Comparison of ENCODE assay signal across 33 cellular contexts in genomic region chr3:137347132-137347531, GRCh38.
DNase-seq lines count a peak whose midpoint lies in the region; ATAC-seq, FAIRE-seq and TF ChIP-seq lines count a peak whose summit lies in the region.
"Had no signal": no experiment of that assay in that cellular context is flagged by ENCODE, and none has a peak within 500 bp of the region (broad histone marks: within the 10 kb centered on the region; RNA-seq: fewer than 3 reads in every experiment).

No MANE protein-coding gene starts in this region.

- ATAC-seq in GM12878 (peak; percentile 48; the same call in 2 of the 3 replicates), GM21576 (IDR thresholded peaks at IDR 0.05; ENCODE audit: unreplicated experiment) (no peak)
- ATAC-seq: left ventricle myocardium superior; natural killer cell treated with Interleukin-12 subunit alpha and Interleukin-12 subunit beta and Interleukin-15 and Interleukin-18, amount 100 ng/mL, for 72 hours had no signal

- no peak overlapping the region for H3K56ac ChIP-seq in mesendoderm (ENCODE audit: low read length)

- H3K9me3 Mint-ChIP-seq in CD4-positive, alpha-beta memory T cell = peaks cover 0 to 15% (median 3%) of the 10 kb centered on the region in 8 donors

- RAD21 ChIA-PET in GM12878 (lab: Charles Lee; ENCODE audit: unreplicated experiment) = interaction anchor here (1.7 kb wide), 1 partner anchor 39 kb away, joined by 3 read pairs; no protein-coding TSS in a partner anchor

- no peaks in the 10 kb centered on the region for H3K79me2 ChIP-seq in GM12878 (ENCODE audit: control insufficient read depth, insufficient read depth, low read length)
- H3K79me2 ChIP-seq in mesendoderm (ENCODE audit: control insufficient read depth, insufficient read depth, low read length) = no peaks in the 10 kb centered on the region
- H3K79me2 ChIP-seq: hepatocyte had no signal

- no peak for TF ChIP-seq RAD21 in GM12878 (IDR thresholded peaks at IDR 0.05; ENCODE audit: insufficient read depth, low read depth, low read length)

- H3K4me3 Mint-ChIP-seq in CD4-positive, alpha-beta memory T cell = no peak overlapping the region
- H3K4me3 Mint-ChIP-seq: activated naive CD8-positive, alpha-beta T cell treated with anti-CD3 and anti-CD28 coated beads, Interleukin-2, amount 10 ng/mL, durations not matched to agents 7 days and 5 days; mesothelial cell of epicardium; natural killer cell treated with Interleukin-12 subunit alpha and Interleukin-12 subunit beta and Interleukin-15 and Interleukin-18, amount 100 ng/mL, for 72 hours had no signal

- H3K79me1 ChIP-seq in mesendoderm (ENCODE audit: low read length) = no peaks in the 10 kb centered on the region

- intact Hi-C loops in GM12878 (cut with micrococcal nuclease; ENCODE audit: unreplicated experiment) = loop anchor here (10.0 kb wide), 1 partner anchor 482 kb away; the partner anchor contains the start of gene NCK1
- intact Hi-C loops in CD4-positive, alpha-beta memory T cell (cut with micrococcal nuclease) = no loop called here

- FAIRE-seq in GM12878 (lab: Jason Lieb, UNC) = no peak
- FAIRE-seq: frontal cortex, small intestine had no signal

- H3K4me3 ChIP-seq in GM12864 (ENCODE audit: low read depth, low read length) (no peak overlapping the region), H7 (ENCODE audit: insufficient read depth, low read depth, low read length) (no peak overlapping the region), GM12878 (no peak overlapping the region), mesendoderm (ENCODE audit: low read length) (no peak overlapping the region)
- H3K4me3 ChIP-seq in CD4-positive, alpha-beta memory T cell (ENCODE audit: low read length in 2 of 2) = no peak overlapping the region
- H3K4me3 ChIP-seq: ascending aorta, BLaER1, coronary artery, esophagus muscularis mucosa, hepatocyte, ovary, stomach, tibial nerve had no signal

- no peaks in the 10 kb centered on the region for H3K36me3 Mint-ChIP-seq in CD4-positive, alpha-beta memory T cell
- H3K36me3 Mint-ChIP-seq: activated naive CD8-positive, alpha-beta T cell treated with anti-CD3 and anti-CD28 coated beads, Interleukin-2, amount 10 ng/mL, durations not matched to agents 7 days and 5 days; mesothelial cell of epicardium; natural killer cell treated with Interleukin-12 subunit alpha and Interleukin-12 subunit beta and Interleukin-15 and Interleukin-18, amount 100 ng/mL, for 72 hours had no signal

- H3K27me3 ChIP-seq in H7 (ENCODE audit: control insufficient read depth, insufficient read depth, low read length) (no peaks in the 10 kb centered on the region), GM12878 (replicated peaks in 1 of 2; ENCODE audit: control insufficient read depth in 2 of 2, insufficient read depth in 2 of 2, low read length in 1 of 2) (no peaks in the 10 kb centered on the region), mesendoderm (ENCODE audit: insufficient read depth, low read length, poor library complexity) (no peaks in the 10 kb centered on the region)
- no peaks in the 10 kb centered on the region for H3K27me3 ChIP-seq in CD4-positive, alpha-beta memory T cell (ENCODE audit: insufficient read depth, low read length)
- H3K27me3 ChIP-seq: ascending aorta, BLaER1, esophagus muscularis mucosa, hepatocyte, ovary, stomach, tibial nerve had no signal

- no peak for TF ChIP-seq EP300 in GM12878 (IDR thresholded peaks at IDR 0.05; ENCODE audit: borderline replicate concordance in 1 of 2, control insufficient read depth in 1 of 2, low read depth in 2 of 2, low read length in 2 of 2)

- 13% methylated on average over 2 of the region's 2 CpGs for WGBS in GM12878 (ENCODE audit: insufficient coverage, insufficient replicate concordance, low lambda C conversion rate, missing lambda C conversion rate)
- no CpG with 5 or more reads among the region's 2 CpGs for WGBS in mesendoderm (ENCODE audit: extremely low coverage, insufficient coverage, low lambda C conversion rate)

- no peak overlapping the region for H4K8ac ChIP-seq in mesendoderm (ENCODE audit: low read depth, low read length)

- H3K9ac ChIP-seq in GM12878 (ENCODE audit: control insufficient read depth, insufficient read depth, low read length) (no peak overlapping the region), mesendoderm (ENCODE audit: low read length) (no peak overlapping the region)
- H3K9ac ChIP-seq: BLaER1 had no signal

- H3K27me3 Mint-ChIP-seq in CD4-positive, alpha-beta memory T cell = no peaks in the 10 kb centered on the region
- H3K27me3 Mint-ChIP-seq: activated naive CD8-positive, alpha-beta T cell treated with anti-CD3 and anti-CD28 coated beads, Interleukin-2, amount 10 ng/mL, durations not matched to agents 7 days and 5 days; natural killer cell treated with Interleukin-12 subunit alpha and Interleukin-12 subunit beta and Interleukin-15 and Interleukin-18, amount 100 ng/mL, for 72 hours had no signal

- no peak overlapping the region for H4K5ac ChIP-seq in mesendoderm (ENCODE audit: low read length)

- TF ChIP-seq POLR2A in GM12878 (IDR thresholded peaks at IDR 0.05; ENCODE audit: low read depth, low read length) = no peak

- no peak overlapping the region for H2BK15ac ChIP-seq in mesendoderm (replicated peaks; ENCODE audit: low read depth)

- no peak overlapping the region for H3K18ac ChIP-seq in mesendoderm (ENCODE audit: low read length)

- no peak overlapping the region for H2BK120ac ChIP-seq in mesendoderm (ENCODE audit: low read depth, low read length)

- H2AK5ac ChIP-seq in mesendoderm (ENCODE audit: low read length) = no peak overlapping the region

- H3K36me3 ChIP-seq in H7 (replicated peaks; ENCODE audit: control insufficient read depth, insufficient read depth, low read length) (no peaks in the 10 kb centered on the region), GM12878 (ENCODE audit: control insufficient read depth in 2 of 2, insufficient read depth in 2 of 2, low read length in 1 of 2) (no peaks in the 10 kb centered on the region), mesendoderm (ENCODE audit: control insufficient read depth, insufficient read depth, low read length) (no peaks in the 10 kb centered on the region)
- H3K36me3 ChIP-seq in CD4-positive, alpha-beta memory T cell (ENCODE audit: insufficient read depth, low read length) = no peaks in the 10 kb centered on the region
- H3K36me3 ChIP-seq: ascending aorta, BLaER1, esophagus muscularis mucosa, ovary, stomach, tibial nerve had no signal

- H3K27ac ChIP-seq in GM12878 (ENCODE audit: control insufficient read depth, insufficient read depth) = no peak overlapping the region
- H3K27ac ChIP-seq in mesendoderm (ENCODE audit: low read depth, low read length) = no peak overlapping the region
- no peak overlapping the region for H3K27ac ChIP-seq in CD4-positive, alpha-beta memory T cell (ENCODE audit: low read depth, low read length)
- H3K27ac ChIP-seq: ascending aorta, BLaER1, coronary artery, esophagus muscularis mucosa, hepatocyte, ovary, stomach, tibial nerve had no signal

- H4K20me1 ChIP-seq in GM12878 (ENCODE audit: control insufficient read depth, insufficient read depth) = no peaks in the 10 kb centered on the region
- H4K20me1 ChIP-seq: BLaER1 had no signal

- H3K4me1 ChIP-seq in GM12878 (ENCODE audit: control insufficient read depth, insufficient read depth, low read length) = no peaks in the 10 kb centered on the region; the same call in 1 of the 2 replicates
- H3K4me1 ChIP-seq in mesendoderm (ENCODE audit: control insufficient read depth, low read depth, low read length) = peaks cover 2% of the 10 kb centered on the region
- H3K4me1 ChIP-seq in CD4-positive, alpha-beta memory T cell (ENCODE audit: insufficient read depth, low read length) = no peaks in the 10 kb centered on the region
- H3K4me1 ChIP-seq: ascending aorta, Caco-2, esophagus muscularis mucosa, stomach, tibial nerve had no signal

- POLR2A ChIA-PET in GM12878 (lab: Charles Lee) = interaction anchor here (0.8 kb wide), 1 partner anchor 16 kb away, joined by 3 read pairs; no protein-coding TSS in a partner anchor
- POLR2A ChIA-PET in CD4-positive, alpha-beta memory T cell (lab: Charles Lee; ENCODE audit: partially characterized antibody) = no interaction called here

- H3K4ac ChIP-seq in mesendoderm (ENCODE audit: low read depth, low read length) = no peak overlapping the region

- H3K9me3 ChIP-seq in GM12878 (replicated peaks; ENCODE audit: control insufficient read depth, insufficient read depth, low read length) = peaks cover 9% of the 10 kb centered on the region; the same call in 2 of the 3 replicates
- no peaks in the 10 kb centered on the region for H3K9me3 ChIP-seq in CD4-positive, alpha-beta memory T cell (ENCODE audit: control insufficient read depth in 1 of 2, low read length in 2 of 2)
- H3K9me3 ChIP-seq: ascending aorta, BLaER1, Caco-2, esophagus muscularis mucosa, ovary, stomach, tibial nerve had no signal

- H2AFZ ChIP-seq in GM12878 (ENCODE audit: control insufficient read depth, low read depth, low read length) = no peak overlapping the region
- H2AFZ ChIP-seq: hepatocyte had no signal

- no peak overlapping the region for H3K4me2 ChIP-seq in GM12878 (ENCODE audit: control insufficient read depth, insufficient read depth)
- no peak overlapping the region for H3K4me2 ChIP-seq in mesendoderm (ENCODE audit: low read length)
- H3K4me2 ChIP-seq: BLaER1, hepatocyte had no signal

- no peak overlapping the region for H3K23ac ChIP-seq in mesendoderm (ENCODE audit: low read length)

- H2BK5ac ChIP-seq in mesendoderm (ENCODE audit: low read length) = no peak overlapping the region

- SMC1A ChIA-PET in GM12878 (lab: Charles Lee; ENCODE audit: uncharacterized antibody, unreplicated experiment) = interaction anchor here (1.6 kb wide), 1 partner anchor 11 kb away, joined by 5 read pairs; no protein-coding TSS in a partner anchor

- CTCF ChIA-PET in GM12878 (lab: Yijun Ruan, JAX) = no interaction called here
- CTCF ChIA-PET in CD4-positive, alpha-beta memory T cell (lab: Charles Lee; ENCODE audit: partially characterized antibody) = no interaction called here

- H3K27ac Mint-ChIP-seq in CD4-positive, alpha-beta memory T cell = no peak overlapping the region
- H3K27ac Mint-ChIP-seq: activated naive CD8-positive, alpha-beta T cell treated with anti-CD3 and anti-CD28 coated beads, Interleukin-2, amount 10 ng/mL, durations not matched to agents 7 days and 5 days; mesothelial cell of epicardium; natural killer cell treated with Interleukin-12 subunit alpha and Interleukin-12 subunit beta and Interleukin-15 and Interleukin-18, amount 100 ng/mL, for 72 hours had no signal

- DNase-seq in GM12864 (ENCODE audit: low read depth) (no peak), H7 (peak; percentile 26), GM12878 (ENCODE audit: low read depth, low spot score) (no peak), mesendoderm (peak; percentile 70), DMS114 treated with DMSO at 0.1 percent for 48 hours (lab: John Stamatoyannopoulos, UW; ENCODE audit: unreplicated experiment) (no peak)
- DNase-seq in CD4-positive, alpha-beta memory T cell = no peak
- DNase-seq: activated CD4-positive, alpha-beta T cell treated with anti-CD3 and anti-CD28 coated beads for 48 hours; activated effector memory CD4-positive, alpha-beta T cell treated with anti-CD3 and anti-CD28 coated beads, Interleukin-2, amount 50 U/mL, for 16 hours; activated naive CD8-positive, alpha-beta T cell treated with anti-CD3 and anti-CD28 coated beads, Interleukin-2, amount 10 ng/mL, durations not matched to agents 7 days and 5 days; activated T-cell treated with anti-CD3 and anti-CD28 coated beads, Interleukin-2, amount 50 U/mL, for 1 hour; Caco-2; islet precursor cell; left ventricle myocardium superior; NCI-H1048; NCI-H187; NCI-H2171 treated with DMSO at 0.1 percent for 48 hours; NCI-H524 treated with DMSO at 0.1 percent for 48 hours; ovary; SHP77; small intestine; stimulated activated CD4-positive, alpha-beta T cell treated with anti-CD3 and anti-CD28 coated beads, Interleukin-1b, Interleukin-23, amount 100 ng/mL, for 48 hours; stimulated activated CD8-positive, alpha-beta memory T cell treated with anti-CD3 and anti-CD28 coated beads, Interleukin-4, amount 100 ng/mL, for 48 hours; stomach had no signal

- in situ Hi-C loops in GM12878 (cut with MboI) = no loop called here

- no peaks in the 10 kb centered on the region for H3K4me1 Mint-ChIP-seq in CD4-positive, alpha-beta memory T cell
- H3K4me1 Mint-ChIP-seq: activated naive CD8-positive, alpha-beta T cell treated with anti-CD3 and anti-CD28 coated beads, Interleukin-2, amount 10 ng/mL, durations not matched to agents 7 days and 5 days; mesothelial cell of epicardium had no signal

- BruUV-seq in GM12878 (replicated peaks; lab: Mats Ljungman, UMichigan) = no TSS peak

- TF ChIP-seq CTCF in GM12864 (IDR thresholded peaks at IDR 0.05; ENCODE audit: low read depth, low read length, missing control alignments) (peak; percentile 26), GM12878 (IDR thresholded peaks at IDR 0.05 in 2 of 3, conservative IDR thresholded peaks at IDR 0.05 in 1 of 3; ENCODE audit: control insufficient read depth in 2 of 3, extremely low read depth in 1 of 3, insufficient read depth in 1 of 3, low read depth in 3 of 3, low read length in 3 of 3) (peak in 1 of 3 experiments; percentile 28; a peak in 1 of 6 replicates)

Comparison
In these comparisons a context has a peak if more than half of its experiments do, and no peak if none do; other contexts are left out.
1. DNase-seq: peak in H7 (single experiment) and mesendoderm (single experiment); none in GM12864 (single experiment), GM12878 (single experiment), DMS114 treated with DMSO at 0.1 percent for 48 hours (single experiment) and CD4-positive, alpha-beta memory T cell (0 of 5).